9 cellular contexts compared by ENCODE assay signal in genomic region chr2:111123751-111124150, GRCh38. TPM values are rescaled to one million over a fixed set of nuclear protein-coding genes. Genes with fewer than 3 reads are reported as not detected.
DNase-seq lines count a peak whose midpoint lies in the region; ATAC-seq and TF ChIP-seq lines count a peak whose summit lies in the region.
"Had no signal": no experiment of that assay in that cellular context is flagged by ENCODE, and none has a peak within 500 bp of the region (broad histone marks: within the 10 kb centered on the region; RNA-seq: fewer than 3 reads in every experiment).

No MANE protein-coding gene starts in this region.

- H3K27me3 ChIP-seq in heart right ventricle (peaks cover 0 to 18% (median 10%) of the 10 kb centered on the region in 7 donors), thymus (ENCODE audit: control insufficient read depth, insufficient read depth) (peaks cover 20% of the 10 kb centered on the region)

- peak overlapping the region in 6 of 10 donors; percentile 78 to 96 (median 88) for H3K4me3 ChIP-seq in heart right ventricle
- peak overlapping the region; percentile 77 for H3K4me3 ChIP-seq in thymus (ENCODE audit: low read length)

- no peak overlapping the region for H3K27ac Mint-ChIP-seq in activated B cell treated with CpG ODN at 0.5 μM for 24 hours
- peak overlapping the region; percentile 38 for H3K27ac Mint-ChIP-seq in memory B cell

- H3K27ac ChIP-seq in heart right ventricle (peak overlapping the region in 1 of 10 donors; percentile 94), thymus (ENCODE audit: low read depth) (no peak overlapping the region)

- no peaks in the 10 kb centered on the region for H3K9me3 ChIP-seq in heart right ventricle
- H3K9me3 ChIP-seq in thymus (ENCODE audit: control insufficient read depth): no peaks in the 10 kb centered on the region

- H3K4me1 Mint-ChIP-seq in activated B cell treated with CpG ODN at 0.5 μM for 24 hours: peaks cover 49% of the 10 kb centered on the region
- H3K4me1 Mint-ChIP-seq in memory B cell: peaks cover 13% of the 10 kb centered on the region

- H3K9me3 Mint-ChIP-seq in activated B cell treated with CpG ODN at 0.5 μM for 24 hours (no peaks in the 10 kb centered on the region), memory B cell (no peaks in the 10 kb centered on the region)

- TF ChIP-seq CTCF in heart right ventricle (IDR thresholded peaks at IDR 0.05) (no peak), activated B cell treated with CpG ODN at 0.5 μM for 24 hours (IDR thresholded peaks at IDR 0.05) (no peak)

- peaks cover 0 to 51% (median 20%) of the 10 kb centered on the region in 9 donors for H3K36me3 ChIP-seq in heart right ventricle
- peaks cover 25% of the 10 kb centered on the region for H3K36me3 ChIP-seq in thymus (ENCODE audit: control insufficient read depth, insufficient read depth)

- H3K4me3 Mint-ChIP-seq in activated B cell treated with CpG ODN at 0.5 μM for 24 hours: peak overlapping the region; percentile 89
- H3K4me3 Mint-ChIP-seq in memory B cell: peak overlapping the region; percentile 64

- H3K4me1 ChIP-seq in heart right ventricle (peaks cover 0 to 63% (median 38%) of the 10 kb centered on the region in 9 donors), thymus (ENCODE audit: control insufficient read depth, insufficient read depth, low read length) (peaks cover 8% of the 10 kb centered on the region)

- ATAC-seq in heart right ventricle (no peak), activated B cell treated with CpG ODN at 0.5 μM for 24 hours (ENCODE audit: low read depth) (no peak), memory B cell (ENCODE audit: low read depth) (no peak)

- intact Hi-C loops in heart right ventricle (cut with DNase I): loop anchor here in 3 of 10 donors (5.0 to 10.0 kb wide), 3 partner anchors 39 to 579 kb away; no protein-coding TSS in a partner anchor
- intact Hi-C loops in cardiac septum (cut with DNase I): loop anchor here (2.0 kb wide), 1 partner anchor 39 kb away; no protein-coding TSS in a partner anchor
- intact Hi-C loops in activated B cell treated with CpG ODN at 0.5 μM for 24 hours (cut with micrococcal nuclease): loop anchor here (5.0 kb wide), 2 partner anchors 446 to 759 kb away; partner anchors contain the start of genes ANAPC1 and BUB1

- H3K27me3 Mint-ChIP-seq in activated B cell treated with CpG ODN at 0.5 μM for 24 hours (no peaks in the 10 kb centered on the region), memory B cell (peaks cover 3% of the 10 kb centered on the region)

- POLR2A ChIA-PET in activated B cell treated with CpG ODN at 0.5 μM for 24 hours (lab: Charles Lee): interaction anchor here (0.6 to 3.9 kb wide), 3 partner anchors 8 to 21 kb away, joined by 3 to 24 read pairs (median 3); no protein-coding TSS in a partner anchor

- H3K36me3 Mint-ChIP-seq in activated B cell treated with CpG ODN at 0.5 μM for 24 hours (ENCODE audit: low read depth): peaks cover 72% of the 10 kb centered on the region
- H3K36me3 Mint-ChIP-seq in memory B cell: peaks cover 9% of the 10 kb centered on the region

- 90 to 96% methylated on average over 7 of the region's 7 CpGs for WGBS in heart right ventricle, 2 donors
- WGBS in thymus: 98% methylated on average over 7 of the region's 7 CpGs

- DNase-seq in heart right ventricle: no peak
- DNase-seq in cardiac septum (ENCODE audit: low spot score): no peak
- no peak for DNase-seq in activated B cell treated with CpG ODN at 0.5 μM for 24 hours
- DNase-seq in memory B cell (ENCODE audit: low spot score in 2 of 2): no peak
- DNase-seq in SK-N-DZ (ENCODE audit: low spot score): no peak
- no peak for DNase-seq in NCI-H2029 treated with DMSO at 0.1 percent for 48 hours (lab: John Stamatoyannopoulos, UW)
- no peak for DNase-seq in kidney tubule cell (ENCODE audit: low spot score)
- DNase-seq: NCI-H1048 had no signal

- CTCF ChIA-PET in activated B cell treated with CpG ODN at 0.5 μM for 24 hours (lab: Charles Lee): interaction anchor here (1.8 kb wide), 1 partner anchor 311 kb away, joined by 5 read pairs; no protein-coding TSS in a partner anchor

RNA-seq across cellular contexts. Expression of gene BCL2L11, which starts 3.0 kb away (rescaled TPM):
- total RNA-seq in heart right ventricle: 10 to 100 TPM in 1 of 10 donors, 1 to 10 TPM in 9; 1.9 to 14.5 (median 7.4) TPM
- 1 to 10 TPM; 1.4 to 1.7 TPM for polyA plus RNA-seq in heart right ventricle
- total RNA-seq in cardiac septum: 5.2 TPM
- 205 and 221 TPM in 2 replicates for total RNA-seq in activated B cell treated with CpG ODN at 0.5 μM for 24 hours
- polyA plus RNA-seq in thymus: 47.6 TPM
- 18.6 and 19.4 TPM in 2 replicates for polyA plus RNA-seq in SK-N-DZ (2014; cell fraction: cytosol; rRNA removed)
- polyA plus RNA-seq in SK-N-DZ (2014; cell fraction: nucleus; rRNA removed): 14.6 and 27.2 TPM in 2 replicates

Comparison
In these comparisons a context has a peak if more than half of its experiments do, and no peak if none do; other contexts are left out.
1. RNA of gene BCL2L11, which starts 3.0 kb away (total RNA-seq): 205 to 221 TPM in activated B cell treated with CpG ODN at 0.5 μM for 24 hours; 1.9 to 14.5 TPM in heart right ventricle and 5.2 TPM in cardiac septum (single experiment); every median in the first group is over 10 times any median in the second.